1 cellular context compared by ENCODE assay signal in genomic region chr1:206457408-206457807, GRCh38.
TF ChIP-seq lines count a peak whose summit lies in the region.

No MANE protein-coding gene starts in this region.

TF ChIP-seq in SK-N-SH, 30 proteins besides CTCF, POLR2A, EP300 and RAD21 (continued from another document):
- TF ChIP-seq, protein P1, sequence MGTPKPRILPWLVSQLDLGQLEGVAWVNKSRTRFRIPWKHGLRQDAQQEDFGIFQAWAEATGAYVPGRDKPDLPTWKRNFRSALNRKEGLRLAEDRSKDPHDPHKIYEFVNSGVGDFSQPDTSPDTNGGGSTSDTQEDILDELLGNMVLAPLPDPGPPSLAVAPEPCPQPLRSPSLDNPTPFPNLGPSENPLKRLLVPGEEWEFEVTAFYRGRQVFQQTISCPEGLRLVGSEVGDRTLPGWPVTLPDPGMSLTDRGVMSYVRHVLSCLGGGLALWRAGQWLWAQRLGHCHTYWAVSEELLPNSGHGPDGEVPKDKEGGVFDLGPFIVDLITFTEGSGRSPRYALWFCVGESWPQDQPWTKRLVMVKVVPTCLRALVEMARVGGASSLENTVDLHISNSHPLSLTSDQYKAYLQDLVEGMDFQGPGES (IDR thresholded peaks at IDR 0.05; ENCODE audit: low read depth, low read length): no peak
- no peak for TF ChIP-seq USF2 (IDR thresholded peaks at IDR 0.05; ENCODE audit: borderline replicate concordance, low read depth, low read length)
- TF ChIP-seq, protein P2, sequence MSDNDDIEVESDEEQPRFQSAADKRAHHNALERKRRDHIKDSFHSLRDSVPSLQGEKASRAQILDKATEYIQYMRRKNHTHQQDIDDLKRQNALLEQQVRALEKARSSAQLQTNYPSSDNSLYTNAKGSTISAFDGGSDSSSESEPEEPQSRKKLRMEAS (IDR thresholded peaks at IDR 0.05; ENCODE audit: low read depth): no peak
- no peak for TF ChIP-seq SIN3A (IDR thresholded peaks at IDR 0.05; ENCODE audit: borderline replicate concordance, low read depth, low read length)
- TF ChIP-seq FOXM1 (IDR thresholded peaks at IDR 0.05; ENCODE audit: low read depth): no peak
- TF ChIP-seq CHD2 (IDR thresholded peaks at IDR 0.05; ENCODE audit: low read length, partially characterized antibody): no peak
- TF ChIP-seq TEAD4 (IDR thresholded peaks at IDR 0.05; ENCODE audit: borderline replicate concordance, insufficient read depth): no peak
- TF ChIP-seq ELF1 (IDR thresholded peaks at IDR 0.05): no peak
- no peak for TF ChIP-seq FOXJ3 (CRISPR knock-in tag; IDR thresholded peaks at IDR 0.05)
- TF ChIP-seq, protein P3, sequence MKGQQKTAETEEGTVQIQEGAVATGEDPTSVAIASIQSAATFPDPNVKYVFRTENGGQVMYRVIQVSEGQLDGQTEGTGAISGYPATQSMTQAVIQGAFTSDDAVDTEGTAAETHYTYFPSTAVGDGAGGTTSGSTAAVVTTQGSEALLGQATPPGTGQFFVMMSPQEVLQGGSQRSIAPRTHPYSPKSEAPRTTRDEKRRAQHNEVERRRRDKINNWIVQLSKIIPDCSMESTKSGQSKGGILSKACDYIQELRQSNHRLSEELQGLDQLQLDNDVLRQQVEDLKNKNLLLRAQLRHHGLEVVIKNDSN (IDR thresholded peaks at IDR 0.05; ENCODE audit: borderline replicate concordance, low read depth): no peak
- no peak for TF ChIP-seq TCF12 (IDR thresholded peaks at IDR 0.05)
- TF ChIP-seq TAF1 (IDR thresholded peaks at IDR 0.05; ENCODE audit: borderline replicate concordance, low read depth, low read length): no peak
- no peak for TF ChIP-seq GABPA (IDR thresholded peaks at IDR 0.05; ENCODE audit: low read depth)
- TF ChIP-seq, protein P4, sequence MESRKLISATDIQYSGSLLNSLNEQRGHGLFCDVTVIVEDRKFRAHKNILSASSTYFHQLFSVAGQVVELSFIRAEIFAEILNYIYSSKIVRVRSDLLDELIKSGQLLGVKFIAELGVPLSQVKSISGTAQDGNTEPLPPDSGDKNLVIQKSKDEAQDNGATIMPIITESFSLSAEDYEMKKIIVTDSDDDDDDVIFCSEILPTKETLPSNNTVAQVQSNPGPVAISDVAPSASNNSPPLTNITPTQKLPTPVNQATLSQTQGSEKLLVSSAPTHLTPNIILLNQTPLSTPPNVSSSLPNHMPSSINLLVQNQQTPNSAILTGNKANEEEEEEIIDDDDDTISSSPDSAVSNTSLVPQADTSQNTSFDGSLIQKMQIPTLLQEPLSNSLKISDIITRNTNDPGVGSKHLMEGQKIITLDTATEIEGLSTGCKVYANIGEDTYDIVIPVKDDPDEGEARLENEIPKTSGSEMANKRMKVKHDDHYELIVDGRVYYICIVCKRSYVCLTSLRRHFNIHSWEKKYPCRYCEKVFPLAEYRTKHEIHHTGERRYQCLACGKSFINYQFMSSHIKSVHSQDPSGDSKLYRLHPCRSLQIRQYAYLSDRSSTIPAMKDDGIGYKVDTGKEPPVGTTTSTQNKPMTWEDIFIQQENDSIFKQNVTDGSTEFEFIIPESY (IDR thresholded peaks at IDR 0.05; ENCODE audit: borderline replicate concordance, low read depth): no peak
- no peak for TF ChIP-seq RCOR1 (IDR thresholded peaks at IDR 0.05; ENCODE audit: low read length)
- TF ChIP-seq MXI1 (IDR thresholded peaks at IDR 0.05; ENCODE audit: low read depth, low read length): no peak
TF ChIP-seq in SK-N-SH: peak in this region for 0.
